12 cellular contexts compared by ENCODE assay signal in the genomic region with DNA sequence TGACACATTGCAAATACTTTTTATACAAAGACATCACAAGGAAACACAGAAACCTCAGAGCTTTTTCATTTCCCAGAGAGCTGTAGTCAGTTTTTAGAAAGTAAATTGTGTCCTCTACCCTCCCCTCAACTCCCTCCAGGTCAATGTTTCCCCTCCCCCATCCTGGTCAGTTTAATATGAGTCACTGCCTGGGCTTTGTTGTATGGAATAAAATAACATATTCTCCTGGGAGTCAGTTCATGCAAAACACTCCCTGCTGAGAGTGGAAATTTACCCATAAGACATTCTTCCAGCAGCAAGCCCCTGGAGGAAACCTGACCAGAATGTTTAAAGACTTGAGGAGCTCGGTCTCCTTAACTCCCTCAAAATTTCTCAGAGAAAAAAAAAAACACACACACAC.
DNase-seq lines count a peak whose midpoint lies in the region; ATAC-seq and TF ChIP-seq lines count a peak whose summit lies in the region.
"Had no signal": no experiment of that assay in that cellular context is flagged by ENCODE, and none has a peak within 500 bp of the region (broad histone marks: within the 10 kb centered on the region; RNA-seq: fewer than 3 reads in every experiment).

No MANE protein-coding gene starts in this region.

- H3K9me2 ChIP-seq in hepatocyte (replicated peaks; ENCODE audit: insufficient read depth), result no peaks in the 10 kb centered on the region

- 70% methylated on average over 1 of the region's 1 CpG for WGBS in hepatocyte (ENCODE audit: low lambda C conversion rate, missing lambda C conversion rate)
- 33% methylated on average over 1 of the region's 1 CpG for WGBS in suprapubic skin

- H3K27ac ChIP-seq in hepatocyte, result no peak overlapping the region
- peak overlapping the region; percentile 14 for H3K27ac ChIP-seq in suprapubic skin
- H3K27ac ChIP-seq in CD4-positive, alpha-beta T cell (ENCODE audit: low read depth, low read length), result no peak overlapping the region
- H3K27ac ChIP-seq: 22Rv1, body of pancreas had no signal

- H3K27me3 ChIP-seq in hepatocyte (no peaks in the 10 kb centered on the region), suprapubic skin (no peaks in the 10 kb centered on the region)
- H3K27me3 ChIP-seq in CD4-positive, alpha-beta T cell (ENCODE audit: control insufficient read depth, insufficient read depth, low read length), result no peaks in the 10 kb centered on the region
- H3K27me3 ChIP-seq: body of pancreas had no signal

- DNase-seq in DMS153 (lab: John Stamatoyannopoulos, UW) (peak; percentile 10), DMS153 treated with DMSO at 0.1 percent for 48 hours (lab: John Stamatoyannopoulos, UW; ENCODE audit: unreplicated experiment) (no peak), amniotic stem cell (lab: John Stamatoyannopoulos, UW) (peak; percentile 56), hepatocyte (ENCODE audit: low spot score) (peak; percentile 28), suprapubic skin (ENCODE audit: low spot score in 2 of 2) (no peak), NCI-H1436 treated with DMSO at 0.1 percent for 48 hours (lab: John Stamatoyannopoulos, UW) (no peak)
- DNase-seq in CD4-positive, alpha-beta T cell, result no peak
- DNase-seq: activated CD8-positive, alpha-beta T cell treated with anti-CD3 and anti-CD28 coated beads for 36 hours; body of pancreas; NCI-H1436 had no signal

- CTCF ChIA-PET in CD4-positive, alpha-beta T cell (lab: Charles Lee), result no interaction called here

- H3K27me3 Mint-ChIP-seq in CD4-positive, alpha-beta T cell, result peaks cover 22% of the 10 kb centered on the region

- H3K9me3 ChIP-seq in hepatocyte (ENCODE audit: low read depth) (no peaks in the 10 kb centered on the region), suprapubic skin (no peaks in the 10 kb centered on the region)
- no peaks in the 10 kb centered on the region for H3K9me3 ChIP-seq in CD4-positive, alpha-beta T cell (ENCODE audit: control insufficient read depth, low read length)
- H3K9me3 ChIP-seq: body of pancreas had no signal

- H3K27ac Mint-ChIP-seq in CD4-positive, alpha-beta T cell, result no peak overlapping the region
- H3K27ac Mint-ChIP-seq: activated CD8-positive, alpha-beta T cell treated with anti-CD3 and anti-CD28 coated beads for 36 hours had no signal

- peaks cover 6% of the 10 kb centered on the region for H3K4me1 ChIP-seq in hepatocyte (ENCODE audit: insufficient read depth)
- peaks cover 4% of the 10 kb centered on the region for H3K4me1 ChIP-seq in suprapubic skin
- H3K4me1 ChIP-seq: body of pancreas had no signal

- intact Hi-C loops in CD4-positive, alpha-beta T cell (cut with DNase I, micrococcal nuclease), result no loop called here

- TF ChIP-seq CTCF in hepatocyte (IDR thresholded peaks at IDR 0.05; ENCODE audit: poor library complexity) (no peak), suprapubic skin (IDR thresholded peaks at IDR 0.05) (no peak)
- TF ChIP-seq CTCF in CD4-positive, alpha-beta T cell (IDR thresholded peaks at IDR 0.05), result no peak

- no peaks in the 10 kb centered on the region for H4K20me1 ChIP-seq in hepatocyte (ENCODE audit: insufficient read depth, poor library complexity, severe bottlenecking)

- no peaks in the 10 kb centered on the region for H3K36me3 Mint-ChIP-seq in CD4-positive, alpha-beta T cell (ENCODE audit: low read depth)

- no peak overlapping the region for H2AFZ ChIP-seq in hepatocyte

- H3K36me3 ChIP-seq in hepatocyte (replicated peaks; ENCODE audit: insufficient read depth, low read depth) (no peaks in the 10 kb centered on the region), suprapubic skin (no peaks in the 10 kb centered on the region)

- no peak for TF ChIP-seq EP300 in suprapubic skin (IDR thresholded peaks at IDR 0.05)

- H3K4me3 Mint-ChIP-seq in CD4-positive, alpha-beta T cell, result no peak overlapping the region
- H3K4me3 Mint-ChIP-seq: activated CD8-positive, alpha-beta T cell treated with anti-CD3 and anti-CD28 coated beads for 36 hours had no signal

- TF ChIP-seq POLR2A in suprapubic skin (IDR thresholded peaks at IDR 0.05), result no peak

- no peak overlapping the region for H3K4me2 ChIP-seq in hepatocyte

- H3K79me2 ChIP-seq in hepatocyte, result no peaks in the 10 kb centered on the region

- ATAC-seq in CD4-positive, alpha-beta T cell (ENCODE audit: poor library complexity), result no peak
- no peak for ATAC-seq in HG03095 (IDR thresholded peaks at IDR 0.05; ENCODE audit: unreplicated experiment)
- ATAC-seq: activated CD8-positive, alpha-beta T cell treated with anti-CD3 and anti-CD28 coated beads for 36 hours; body of pancreas had no signal

- H3K9me3 Mint-ChIP-seq in CD4-positive, alpha-beta T cell, result no peaks in the 10 kb centered on the region
- H3K9me3 Mint-ChIP-seq: activated CD8-positive, alpha-beta T cell treated with anti-CD3 and anti-CD28 coated beads for 36 hours had no signal

- H3K4me1 Mint-ChIP-seq in CD4-positive, alpha-beta T cell (ENCODE audit: low read depth), result no peaks in the 10 kb centered on the region

- POLR2A ChIA-PET in CD4-positive, alpha-beta T cell (lab: Charles Lee), result no interaction called here

- H3K4me3 ChIP-seq in hepatocyte (no peak overlapping the region), suprapubic skin (no peak overlapping the region)
- H3K4me3 ChIP-seq: body of pancreas had no signal

Comparison
In these comparisons a context has a peak if more than half of its experiments do, and no peak if none do; other contexts are left out.
1. DNase-seq: peak in DMS153 (single experiment), amniotic stem cell (single experiment) and hepatocyte (single experiment); none in DMS153 treated with DMSO at 0.1 percent for 48 hours (single experiment), suprapubic skin (0 of 2), NCI-H1436 treated with DMSO at 0.1 percent for 48 hours (single experiment) and CD4-positive, alpha-beta T cell (0 of 10).